Comparison of ENCODE assay signal across 13 cellular contexts in the genomic region with DNA sequence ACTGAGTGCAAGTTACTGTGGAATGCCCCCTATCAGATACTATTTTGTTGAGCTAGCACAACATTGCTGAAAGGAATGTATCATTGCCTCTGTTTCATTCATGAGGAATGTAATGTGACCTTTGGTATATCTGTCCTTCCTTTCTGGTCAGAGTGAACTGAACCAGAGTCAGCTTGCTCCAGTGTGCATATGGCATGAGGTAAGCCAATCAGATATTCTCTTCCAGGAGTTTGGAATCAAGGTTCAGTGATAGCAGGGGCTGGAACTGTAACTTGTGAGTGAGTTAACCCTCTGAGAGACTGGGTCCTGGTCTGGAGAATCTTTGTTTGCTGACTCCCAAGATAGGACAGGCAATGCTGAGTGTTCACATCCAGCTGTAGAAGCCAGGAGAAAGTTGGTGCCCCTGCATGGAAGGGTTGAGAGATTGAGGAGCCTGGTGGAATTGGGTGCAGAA. TPM values are rescaled to one million over a fixed set of nuclear protein-coding genes. Genes with fewer than 3 reads are reported as not detected.
DNase-seq lines count a peak whose midpoint lies in the region; ATAC-seq and TF ChIP-seq lines count a peak whose summit lies in the region.
"Had no signal": no experiment of that assay in that cellular context is flagged by ENCODE, and none has a peak within 500 bp of the region (broad histone marks: within the 10 kb centered on the region; RNA-seq: fewer than 3 reads in every experiment).

No MANE protein-coding gene starts in this region.

- H3K4me3 ChIP-seq in Caco-2 (ENCODE audit: low read depth, low read length) (no peak overlapping the region), PC-9 (no peak overlapping the region), epithelial cell of proximal tubule (ENCODE audit: low read depth, low read length) (no peak overlapping the region), prostate gland (no peak overlapping the region)

- peaks cover 55% of the 10 kb centered on the region for H3K4me1 Mint-ChIP-seq in Caco-2 (ENCODE audit: low read depth, unreplicated experiment)
- H3K4me1 Mint-ChIP-seq in stimulated activated effector memory CD8-positive, alpha-beta T cell treated with anti-CD3 and anti-CD28 coated beads, Interleukin-12 subunit alpha, Interleukin-12 subunit beta, amount 100 ng/mL, for 72 hours = peaks cover 35% of the 10 kb centered on the region

- H4K20me1 ChIP-seq in PC-9 (ENCODE audit: insufficient read depth) = no peaks in the 10 kb centered on the region

- H3K9me3 ChIP-seq in Caco-2 = no peaks in the 10 kb centered on the region; the same call in 1 of the 2 replicates
- no peaks in the 10 kb centered on the region; the same call in 1 of the 2 replicates for H3K9me3 ChIP-seq in PC-9 (ENCODE audit: insufficient read depth, low read depth)
- H3K9me3 ChIP-seq in prostate gland = no peaks in the 10 kb centered on the region

- H3K4me2 ChIP-seq in PC-9 = peak overlapping the region; percentile 48

- peak overlapping the region; percentile 13; the same call in 1 of the 2 replicates for H2AFZ ChIP-seq in PC-9

- H3K9me3 Mint-ChIP-seq in Caco-2 (ENCODE audit: unreplicated experiment) = no peaks in the 10 kb centered on the region
- H3K9me3 Mint-ChIP-seq in stimulated activated effector memory CD8-positive, alpha-beta T cell treated with anti-CD3 and anti-CD28 coated beads, Interleukin-12 subunit alpha, Interleukin-12 subunit beta, amount 100 ng/mL, for 72 hours = no peaks in the 10 kb centered on the region
- H3K9me3 Mint-ChIP-seq: IgD-negative memory B cell, natural killer cell had no signal

- no peak for ATAC-seq in stimulated activated effector memory CD8-positive, alpha-beta T cell treated with anti-CD3 and anti-CD28 coated beads, Interleukin-12 subunit alpha, Interleukin-12 subunit beta, amount 100 ng/mL, for 72 hours
- ATAC-seq in GM18909 (IDR thresholded peaks at IDR 0.05; ENCODE audit: poor library complexity, unreplicated experiment) = no peak
- ATAC-seq: natural killer cell had no signal

- CTCF ChIA-PET in Caco-2 (lab: Charles Lee) (interaction anchor here (0.7 to 1.1 kb wide), 3 partner anchors 44 to 213 kb away, joined by 3 to 5 read pairs (median 3); no protein-coding TSS in a partner anchor), PC-9 (lab: Charles Lee) (interaction anchor here (0.8 to 1.4 kb wide), 4 partner anchors 35 to 199 kb away, joined by 3 to 5 read pairs (median 4); partner anchors contain the start of gene OSBPL3)

- BruUV-seq in Caco-2 (replicated peaks; lab: Mats Ljungman, UMichigan) (no TSS peak), PC-9 (replicated peaks; lab: Mats Ljungman, UMichigan) (no TSS peak)

- H3K36me3 ChIP-seq in Caco-2 (ENCODE audit: control insufficient read depth, insufficient read depth, low read length) = no peaks in the 10 kb centered on the region
- H3K36me3 ChIP-seq in PC-9 (ENCODE audit: low read depth) = no peaks in the 10 kb centered on the region; the same call in 1 of the 2 replicates
- H3K36me3 ChIP-seq in prostate gland = no peaks in the 10 kb centered on the region

- H3K27me3 ChIP-seq in Caco-2 (replicated peaks; ENCODE audit: control insufficient read depth, insufficient read depth, low read length) (no peaks in the 10 kb centered on the region), PC-9 (ENCODE audit: insufficient read depth, low read depth) (no peaks in the 10 kb centered on the region), prostate gland (replicated peaks; ENCODE audit: insufficient read depth) (no peaks in the 10 kb centered on the region)

- peak overlapping the region; percentile 95 for H3K27ac Mint-ChIP-seq in Caco-2 (ENCODE audit: unreplicated experiment)
- no peak overlapping the region for H3K27ac Mint-ChIP-seq in stimulated activated effector memory CD8-positive, alpha-beta T cell treated with anti-CD3 and anti-CD28 coated beads, Interleukin-12 subunit alpha, Interleukin-12 subunit beta, amount 100 ng/mL, for 72 hours
- H3K27ac Mint-ChIP-seq: IgD-negative memory B cell, natural killer cell, WTC11 had no signal

- TF ChIP-seq POLR2A in prostate gland (IDR thresholded peaks at IDR 0.05) = no peak

- peaks cover 44% of the 10 kb centered on the region for H3F3A ChIP-seq in PC-9 (ENCODE audit: insufficient read depth, low read depth)

- intact Hi-C loops in Caco-2 (cut with micrococcal nuclease; ENCODE audit: unreplicated experiment) = loop anchor here (1.0 kb wide), 2 partner anchors 45 kb away; partner anchors contain the start of gene OSBPL3
- intact Hi-C loops in PC-9 (cut with micrococcal nuclease; ENCODE audit: unreplicated experiment) = no loop called here
- intact Hi-C loops in prostate gland (cut with DNase I) = no loop called here

- DNase-seq in Caco-2 (peak; percentile 78 to 89), PC-9 (peak; percentile 51 to 93), epithelial cell of proximal tubule (ENCODE audit: low read depth) (peak; percentile 92), non-pigmented ciliary epithelial cell (ENCODE audit: low read depth) (peak; percentile 94), prostate gland (ENCODE audit: low spot score) (no peak), COLO668 (lab: John Stamatoyannopoulos, UW; ENCODE audit: unreplicated experiment) (no peak)
- no peak for DNase-seq in stimulated activated effector memory CD8-positive, alpha-beta T cell treated with anti-CD3 and anti-CD28 coated beads, Interleukin-12 subunit alpha, Interleukin-12 subunit beta, amount 100 ng/mL, for 72 hours (ENCODE audit: low spot score in 2 of 2)
- DNase-seq: DMS153, natural killer cell, NCI-H774 had no signal

- TF ChIP-seq CTCF in Caco-2 (IDR thresholded peaks at IDR 0.05; ENCODE audit: insufficient read depth in 1 of 2, low read depth in 1 of 2, low read length in 1 of 2, severe bottlenecking in 1 of 2, unreplicated experiment in 1 of 2) (no peak), PC-9 (conservative IDR thresholded peaks at IDR 0.05) (no peak), epithelial cell of proximal tubule (conservative IDR thresholded peaks at IDR 0.05; ENCODE audit: low read depth, low read length) (no peak), prostate gland (IDR thresholded peaks at IDR 0.05) (no peak)

- H3K27ac ChIP-seq in PC-9 (peak overlapping the region; percentile 77), prostate gland (no peak overlapping the region)

- H3K79me2 ChIP-seq in PC-9 (ENCODE audit: low read depth) = no peaks in the 10 kb centered on the region

- peak overlapping the region; percentile 56 for H3K4me3 Mint-ChIP-seq in Caco-2 (ENCODE audit: unreplicated experiment)
- no peak overlapping the region for H3K4me3 Mint-ChIP-seq in stimulated activated effector memory CD8-positive, alpha-beta T cell treated with anti-CD3 and anti-CD28 coated beads, Interleukin-12 subunit alpha, Interleukin-12 subunit beta, amount 100 ng/mL, for 72 hours
- H3K4me3 Mint-ChIP-seq: IgD-negative memory B cell, natural killer cell, WTC11 had no signal

- H3K4me1 ChIP-seq in Caco-2 = peaks cover 60% of the 10 kb centered on the region
- peaks cover 57% of the 10 kb centered on the region for H3K4me1 ChIP-seq in PC-9 (replicated peaks; ENCODE audit: insufficient read depth)
- H3K4me1 ChIP-seq in prostate gland (replicated peaks) = no peaks in the 10 kb centered on the region

- H3K9me2 ChIP-seq in PC-9 (ENCODE audit: insufficient read depth) = no peaks in the 10 kb centered on the region

- no peaks in the 10 kb centered on the region for H3K27me3 Mint-ChIP-seq in Caco-2 (ENCODE audit: insufficient read depth, unreplicated experiment)

- POLR2A ChIA-PET in Caco-2 (lab: Charles Lee) (interaction anchor here (0.5 to 1.6 kb wide), 5 partner anchors 20 to 99 kb away, joined by 3 to 8 read pairs (median 4); partner anchors contain the start of gene CYCS), PC-9 (lab: Charles Lee; ENCODE audit: unreplicated experiment) (interaction anchor here (0.5 to 0.6 kb wide), 5 partner anchors 12 to 54 kb away, joined by 3 to 10 read pairs (median 5); no protein-coding TSS in a partner anchor)

- peaks cover 9% of the 10 kb centered on the region for H3K36me3 Mint-ChIP-seq in Caco-2 (ENCODE audit: insufficient read depth, unreplicated experiment)
- H3K36me3 Mint-ChIP-seq in stimulated activated effector memory CD8-positive, alpha-beta T cell treated with anti-CD3 and anti-CD28 coated beads, Interleukin-12 subunit alpha, Interleukin-12 subunit beta, amount 100 ng/mL, for 72 hours = peaks cover 7% of the 10 kb centered on the region
- H3K36me3 Mint-ChIP-seq: IgD-negative memory B cell, natural killer cell had no signal

RNA-seq across cellular contexts. Expression of gene OSBPL3, which starts 45.3 kb away (rescaled TPM):
- total RNA-seq in Caco-2 (2022) (43.9 and 45.1 TPM in 2 replicates), PC-9 (2021) (87.6 and 88.4 TPM in 2 replicates), epithelial cell of proximal tubule (24.5 and 26.8 TPM in 2 replicates), prostate gland (1 to 10 TPM; 3.1 to 6.3 TPM)

Comparison
In these comparisons a context has a peak if more than half of its experiments do, and no peak if none do; other contexts are left out.
1. DNase-seq: peak in Caco-2 (2 of 2), PC-9 (2 of 2), epithelial cell of proximal tubule (single experiment) and non-pigmented ciliary epithelial cell (single experiment); none in prostate gland (single experiment), stimulated activated effector memory CD8-positive, alpha-beta T cell treated with anti-CD3 and anti-CD28 coated beads, Interleukin-12 subunit alpha, Interleukin-12 subunit beta, amount 100 ng/mL, for 72 hours (0 of 2) and COLO668 (single experiment).